ENCODE assay signal across 15 cellular contexts in the genomic region with DNA sequence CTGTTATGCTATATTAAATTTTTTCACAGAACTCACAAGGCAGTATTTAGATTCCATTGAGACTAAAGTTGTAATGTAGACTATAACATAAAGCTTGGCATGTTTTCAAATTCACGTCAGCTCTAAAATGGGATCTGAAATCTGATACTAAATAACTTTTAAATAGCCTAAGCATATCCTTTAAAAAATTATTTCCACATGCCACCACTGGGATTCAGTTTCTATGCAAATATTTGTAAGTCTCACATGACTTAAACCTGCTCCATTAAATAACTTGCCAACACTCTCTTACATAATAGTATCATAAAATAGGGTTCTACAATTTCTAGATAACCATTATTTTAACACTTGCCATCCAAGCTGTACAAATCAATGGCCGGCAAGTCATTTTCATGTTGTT. TPM values are rescaled to one million over a fixed set of nuclear protein-coding genes. Genes with fewer than 3 reads are reported as not detected.
DNase-seq lines count a peak whose midpoint lies in the region; ATAC-seq, FAIRE-seq and TF ChIP-seq lines count a peak whose summit lies in the region.
"Had no signal": no experiment of that assay in that cellular context is flagged by ENCODE, and none has a peak within 500 bp of the region (broad histone marks: within the 10 kb centered on the region; RNA-seq: fewer than 3 reads in every experiment).

No MANE protein-coding gene starts in this region.

- POLR2A ChIA-PET in GM12878 (lab: Charles Lee): no interaction called here

- TF ChIP-seq POLR2A in GM12878 (IDR thresholded peaks at IDR 0.05; ENCODE audit: low read depth, low read length): no peak
- no peak for TF ChIP-seq POLR2A in GM12891 (IDR thresholded peaks at IDR 0.05; ENCODE audit: low read depth, low read length)

- H3K27ac ChIP-seq in GM12878 (ENCODE audit: control insufficient read depth, insufficient read depth): no peak overlapping the region
- H3K27ac ChIP-seq: SJSA1, testis had no signal

- no peaks in the 10 kb centered on the region for H3K79me2 ChIP-seq in GM12878 (ENCODE audit: control insufficient read depth, insufficient read depth, low read length)

- no peak overlapping the region for H3K4me3 ChIP-seq in GM12878
- H3K4me3 ChIP-seq: MG63, SJSA1, testis had no signal

- WGBS in GM12878 (ENCODE audit: insufficient coverage, insufficient replicate concordance, low lambda C conversion rate, missing lambda C conversion rate): 96% methylated on average over 2 of the region's 2 CpGs

- FAIRE-seq in GM12878 (lab: Jason Lieb, UNC) (peak; percentile 7), GM12891 (lab: Jason Lieb, UNC) (no peak)

- no peaks in the 10 kb centered on the region for H3K36me3 ChIP-seq in GM12878 (ENCODE audit: control insufficient read depth in 2 of 2, insufficient read depth in 2 of 2, low read length in 1 of 2)
- H3K36me3 ChIP-seq: MG63, SJSA1 had no signal

- intact Hi-C loops in GM12878 (cut with micrococcal nuclease; ENCODE audit: unreplicated experiment): no loop called here

- H2AFZ ChIP-seq in GM12878 (ENCODE audit: control insufficient read depth, low read depth, low read length): no peak overlapping the region

- no peak for TF ChIP-seq EP300 in Ishikawa (IDR thresholded peaks at IDR 0.05; ENCODE audit: borderline replicate concordance)
- TF ChIP-seq EP300 in GM12878 (IDR thresholded peaks at IDR 0.05; ENCODE audit: borderline replicate concordance in 1 of 2, control insufficient read depth in 1 of 2, low read depth in 2 of 2, low read length in 2 of 2): no peak

- ATAC-seq in GM12878: no peak
- peak; percentile 45 for ATAC-seq in left lobe of liver
- ATAC-seq in GM21423 (IDR thresholded peaks at IDR 0.05; ENCODE audit: unreplicated experiment): no peak
- no peak for ATAC-seq in HG03159 (IDR thresholded peaks at IDR 0.05; ENCODE audit: unreplicated experiment)

- H3K4me2 ChIP-seq in GM12878 (ENCODE audit: control insufficient read depth, insufficient read depth): no peak overlapping the region

- no peak overlapping the region for H3K9ac ChIP-seq in GM12878 (ENCODE audit: control insufficient read depth, insufficient read depth, low read length)

- CTCF ChIA-PET in GM12878 (lab: Yijun Ruan, JAX): interaction anchor here (1.5 to 3.2 kb wide), 3 partner anchors 27 to 37 kb away, joined by 4 to 13 read pairs (median 5); no protein-coding TSS in a partner anchor

- SMC1A ChIA-PET in GM12878 (lab: Charles Lee; ENCODE audit: uncharacterized antibody, unreplicated experiment): no interaction called here

- RAD21 ChIA-PET in GM12878 (lab: Charles Lee; ENCODE audit: unreplicated experiment): no interaction called here

- no peaks in the 10 kb centered on the region for H3K9me3 ChIP-seq in GM12878 (replicated peaks; ENCODE audit: control insufficient read depth, insufficient read depth, low read length)
- H3K9me3 ChIP-seq: MG63, SJSA1, testis had no signal

- DNase-seq in DMS 273 treated with DMSO at 0.1 percent for 48 hours (lab: John Stamatoyannopoulos, UW) (peak; percentile 10), GM12878 (ENCODE audit: low read depth, low spot score) (no peak), left lobe of liver (ENCODE audit: low spot score) (no peak), NCI-H1436 (lab: John Stamatoyannopoulos, UW) (no peak), GM12891 (ENCODE audit: insufficient read length, low spot score) (no peak)
- DNase-seq: activated CD4-positive, alpha-beta T cell treated with anti-CD3 and anti-CD28 coated beads, Interleukin-2, amount 10 ng/mL, durations not matched to agents 7 days and 5 days; caudate nucleus; effector memory CD4-positive, alpha-beta T cell; MG63; NCI-H2081 treated with DMSO at 0.1 percent for 48 hours; testis had no signal

- in situ Hi-C loops in GM12878 (cut with MboI): no loop called here

- no peak for TF ChIP-seq RAD21 in Ishikawa (IDR thresholded peaks at IDR 0.05; ENCODE audit: low read depth)
- no peak for TF ChIP-seq RAD21 in GM12878 (IDR thresholded peaks at IDR 0.05; ENCODE audit: insufficient read depth, low read depth, low read length)

- no TSS peak for BruUV-seq in GM12878 (replicated peaks; lab: Mats Ljungman, UMichigan)

- H3K27me3 ChIP-seq in GM12878 (replicated peaks in 1 of 2; ENCODE audit: control insufficient read depth in 2 of 2, insufficient read depth in 2 of 2, low read length in 1 of 2): no peaks in the 10 kb centered on the region
- H3K27me3 ChIP-seq: MG63, SJSA1, testis had no signal

- no peaks in the 10 kb centered on the region for H3K4me1 ChIP-seq in GM12878 (ENCODE audit: control insufficient read depth, insufficient read depth, low read length)
- H3K4me1 ChIP-seq: testis had no signal

- H4K20me1 ChIP-seq in GM12878 (ENCODE audit: control insufficient read depth, insufficient read depth): no peaks in the 10 kb centered on the region

- TF ChIP-seq CTCF in GM12878 (IDR thresholded peaks at IDR 0.05 in 2 of 3, conservative IDR thresholded peaks at IDR 0.05 in 1 of 3; ENCODE audit: control insufficient read depth in 2 of 3, extremely low read depth in 1 of 3, insufficient read depth in 1 of 3, low read depth in 3 of 3, low read length in 3 of 3): no peak

TF ChIP-seq in Ishikawa, 13 proteins besides CTCF, POLR2A, EP300 and RAD21 (continues in another document):
- peak; percentile 67 for TF ChIP-seq NFIC (IDR thresholded peaks at IDR 0.05)
- TF ChIP-seq EGR1 (IDR thresholded peaks at IDR 0.05): no peak
- TF ChIP-seq, protein P1, sequence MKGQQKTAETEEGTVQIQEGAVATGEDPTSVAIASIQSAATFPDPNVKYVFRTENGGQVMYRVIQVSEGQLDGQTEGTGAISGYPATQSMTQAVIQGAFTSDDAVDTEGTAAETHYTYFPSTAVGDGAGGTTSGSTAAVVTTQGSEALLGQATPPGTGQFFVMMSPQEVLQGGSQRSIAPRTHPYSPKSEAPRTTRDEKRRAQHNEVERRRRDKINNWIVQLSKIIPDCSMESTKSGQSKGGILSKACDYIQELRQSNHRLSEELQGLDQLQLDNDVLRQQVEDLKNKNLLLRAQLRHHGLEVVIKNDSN (IDR thresholded peaks at IDR 0.05): no peak
- 0 out of 2 replicates have a peak, but pooled peaks have one; percentile 9 for TF ChIP-seq CEBPB (IDR thresholded peaks at IDR 0.05)
- TF ChIP-seq TEAD4 (IDR thresholded peaks at IDR 0.05): peak; percentile 41; the same call in 1 of the 2 replicates
- TF ChIP-seq, protein P2, sequence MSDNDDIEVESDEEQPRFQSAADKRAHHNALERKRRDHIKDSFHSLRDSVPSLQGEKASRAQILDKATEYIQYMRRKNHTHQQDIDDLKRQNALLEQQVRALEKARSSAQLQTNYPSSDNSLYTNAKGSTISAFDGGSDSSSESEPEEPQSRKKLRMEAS (IDR thresholded peaks at IDR 0.05): no peak

TF ChIP-seq in GM12878, 131 proteins besides CTCF, POLR2A, EP300 and RAD21 (continues in another document):
- TF ChIP-seq SIX5 (IDR thresholded peaks at IDR 0.05; ENCODE audit: low read depth, low read length, severe bottlenecking) (no peak), BHLHE40 (IDR thresholded peaks at IDR 0.05; ENCODE audit: borderline replicate concordance in 1 of 2, low read depth in 2 of 2, low read length in 1 of 2) (no peak), EZH2 (IDR thresholded peaks at IDR 0.05; ENCODE audit: borderline replicate concordance, control insufficient read depth, low read depth, low read length) (no peak), GABPA (IDR thresholded peaks at IDR 0.05; ENCODE audit: low read depth) (no peak), SMAD5 (IDR thresholded peaks at IDR 0.05; ENCODE audit: low read depth) (no peak)

TF ChIP-seq in GM12891, 5 proteins besides CTCF, POLR2A, EP300 and RAD21:
- no peak for TF ChIP-seq POU2F2 (IDR thresholded peaks at IDR 0.05; ENCODE audit: low read depth, low read length)
- TF ChIP-seq TAF1 (IDR thresholded peaks at IDR 0.05; ENCODE audit: low read depth, low read length): no peak
- no peak for TF ChIP-seq SPI1 (IDR thresholded peaks at IDR 0.05; ENCODE audit: low read depth, low read length)
- TF ChIP-seq POLR2AphosphoS5 (IDR thresholded peaks at IDR 0.05; ENCODE audit: low read depth, low read length): no peak
- no peak for TF ChIP-seq PAX5 (IDR thresholded peaks at IDR 0.05; ENCODE audit: insufficient read depth, low read length, severe bottlenecking)
TF ChIP-seq in GM12891: peak in this region for 0.

RNA-seq across cellular contexts. Expression of a gene that starts 32.4 kb away (rescaled TPM):
- 26.4 and 28.4 TPM in 2 replicates for total RNA-seq in GM12878 (2013; cell fraction: nucleolus; rRNA removed)
- total RNA-seq in GM12878 (2014; rRNA removed) (6.0 and 6.5 TPM in 2 replicates), GM12878 (2014; rRNA removed; fragmentation: Illumina TruSeq; extraction: Trizol) (13.1 and 15.1 TPM in 2 replicates), GM12878 (2021) (9.1 and 9.9 TPM in 2 replicates), left lobe of liver (8.4 TPM)
- polyA plus RNA-seq in GM12878 (2011; ENCODE audit: low read depth): 2.8 TPM
- polyA plus RNA-seq in GM12878 (2011; rRNA removed) (8.1 and 12.9 TPM in 2 replicates), GM12878 (2014; fragmentation: Illumina TruSeq; extraction: Trizol) (10.1 and 12.3 TPM in 2 replicates), GM12878 (2014; fragmentation: Nextera tagmentation; extraction: Ambion mirVana) (1 to 10 TPM; 4.5 to 5.1 TPM), GM12878 (2014; rRNA removed) (5.1 and 6.2 TPM in 2 replicates), GM12878 (2016; fragmentation: Nextera tagmentation; extraction: Ambion mirVana) (10 to 100 TPM; 11.7 to 12.5 TPM)
- 2.6 and 3.5 TPM in 2 replicates for polyA plus RNA-seq in GM12878 (2011; cell fraction: cytosol; rRNA removed)
- polyA plus RNA-seq in GM12878 (2011; cell fraction: nucleus; rRNA removed): 2.7 and 6.5 TPM in 2 replicates
- polyA plus RNA-seq in GM12878 (2012): 3.5 and 4.5 TPM in 2 replicates
- polyA minus RNA-seq in GM12878 (2011; rRNA and poly(A)+ RNA removed): 20.2 and 25.2 TPM in 2 replicates
- polyA minus RNA-seq in GM12878 (2011; cell fraction: cytosol; rRNA and poly(A)+ RNA removed): 8.8 and 11.1 TPM in 2 replicates
- 9.3 and 16.3 TPM in 2 replicates for polyA minus RNA-seq in GM12878 (2011; cell fraction: nucleus; rRNA and poly(A)+ RNA removed)
- 3.9 TPM for polyA plus RNA-seq in GM12891 (2012; ENCODE audit: low read depth, missing spikeins)
